ENCODE assay signal across 28 cellular contexts in the genomic region with DNA sequence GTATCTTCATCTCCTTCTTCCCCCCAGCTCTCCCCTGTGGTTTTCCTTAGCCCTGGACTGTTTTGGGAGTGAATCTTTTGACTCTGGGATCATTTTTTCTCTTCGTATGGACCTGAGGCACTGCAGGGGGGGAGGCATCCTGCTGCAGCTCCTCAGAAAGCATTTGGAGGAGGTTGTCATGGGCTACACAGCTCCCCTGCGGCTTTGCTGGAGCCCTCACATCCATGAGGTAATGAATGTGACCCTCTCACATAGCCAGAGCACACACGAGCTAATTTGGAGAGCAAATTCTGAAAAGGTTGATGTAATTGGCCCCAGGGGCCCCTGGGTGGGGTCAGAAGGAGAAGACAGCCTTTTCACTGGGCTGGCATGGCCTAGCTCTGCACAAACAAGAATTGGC.
"Had no signal": no experiment of that assay in that cellular context is flagged by ENCODE, and none has a peak within 500 bp of the region (broad histone marks: within the 10 kb centered on the region; RNA-seq: fewer than 3 reads in every experiment).

No MANE protein-coding gene starts in this region.

- H3K4me1 ChIP-seq: adrenal gland, Peyer's patch, SJCRH30 had no signal

- DNase-seq: activated CD4-positive, alpha-beta memory T cell treated with anti-CD3 and anti-CD28 coated beads, Interleukin-2, amount 10 ng/mL, durations not matched to agents 7 days and 5 days; activated CD4-positive, alpha-beta T cell treated with anti-CD3 and anti-CD28 coated beads for 36 hours; activated CD4-positive, alpha-beta T cell treated with anti-CD3 and anti-CD28 coated beads, Interleukin-2, amount 50 U/mL, for 1 hour; activated gamma-delta T cell treated with Interleukin-2 at 50 U/mL for 16 hours; activated naive CD4-positive, alpha-beta T cell treated with anti-CD3 and anti-CD28 coated beads, Interleukin-2, amount 10 ng/mL, durations not matched to agents 7 days and 5 days; activated naive CD8-positive, alpha-beta T cell treated with anti-CD3 and anti-CD28 coated beads for 36 hours; activated T-cell treated with anti-CD3 and anti-CD28 coated beads for 4 hours; activated T-cell treated with anti-CD3 and anti-CD28 coated beads, Interleukin-2, amount 50 U/mL, for 48 hours; adrenal gland; anterior cingulate cortex; cerebellar nuclear complex; NCI-H1092; NCI-H1436; NCI-H187 treated with DMSO at 0.1 percent for 48 hours; NCI-H2081 treated with DMSO at 0.1 percent for 48 hours; NCI-H2171 treated with DMSO at 0.1 percent for 48 hours; NCI-H226; NCI-H510A treated with DMSO at 0.1 percent for 48 hours; NCI-H82; Peyer's patch; Right ventricle myocardium superior; SJCRH30; SK-N-SH; T-helper 1 cell; WERI-Rb-1 had no signal

- H3K27ac ChIP-seq: adrenal gland, KMS-11, Peyer's patch, RWPE1, SJCRH30, WERI-Rb-1 had no signal

- H3K36me3 ChIP-seq: adrenal gland, Peyer's patch, SJCRH30, WERI-Rb-1 had no signal

- H3K9me3 ChIP-seq: adrenal gland, Peyer's patch, SJCRH30, SK-N-SH had no signal

- ATAC-seq: activated CD4-positive, alpha-beta T cell treated with anti-CD3 and anti-CD28 coated beads for 36 hours; activated T-helper 17 cell treated with anti-CD3 and anti-CD28 coated beads, Interleukin-2, amount 50 U/mL, for 72 hours had no signal

- H3K27me3 ChIP-seq: adrenal gland, Peyer's patch, SJCRH30 had no signal

- H3K4me3 ChIP-seq: adrenal gland, Peyer's patch, SJCRH30 had no signal
